ENCODE assay signal across 33 cellular contexts in genomic region chr3:13253208-13253937, GRCh38.
"Had no signal": no experiment of that assay in that cellular context is flagged by ENCODE, and none has a peak within 500 bp of the region (broad histone marks: within the 10 kb centered on the region; RNA-seq: fewer than 3 reads in every experiment).

No MANE protein-coding gene starts in this region.

- ATAC-seq: activated CD8-positive, alpha-beta T cell treated with anti-CD3 and anti-CD28 coated beads for 36 hours; activated naive CD4-positive, alpha-beta T cell treated with anti-CD3 and anti-CD28 coated beads, Interleukin-2, amount 50 U/mL, for 72 hours; activated T-cell treated with anti-CD3 and anti-CD28 coated beads, Interleukin-2, amount 50 U/mL, for 4 hours; activated T-cell treated with anti-CD3 and anti-CD28 coated beads, Interleukin-2, amount 50 U/mL, for 72 hours; activated T-helper 17 cell treated with anti-CD3 and anti-CD28 coated beads, Interleukin-2, amount 50 U/mL, for 72 hours; body of pancreas had no signal

- H3K9me3 ChIP-seq: body of pancreas, breast epithelium had no signal

- H3K27me3 ChIP-seq: body of pancreas, brain microvascular endothelial cell, breast epithelium had no signal

- DNase-seq: activated B cell treated with CpG ODN at 0.5 μM for 24 hours; activated CD4-positive, alpha-beta memory T cell treated with anti-CD3 and anti-CD28 coated beads for 36 hours; activated CD4-positive, alpha-beta T cell treated with anti-CD3 and anti-CD28 coated beads for 4 hours; activated CD4-positive, alpha-beta T cell treated with anti-CD3 and anti-CD28 coated beads, Interleukin-2, amount 10 ng/mL, durations not matched to agents 24 days and 14 days; activated CD4-positive, alpha-beta T cell treated with anti-CD3 and anti-CD28 coated beads, Interleukin-2, amount 50 U/mL, for 1 hour; activated CD4-positive, alpha-beta T cell treated with anti-CD3 and anti-CD28 coated beads, Interleukin-2, amount 50 U/mL, for 4 hours; activated CD4-positive, CD25-positive, alpha-beta regulatory T cell treated with anti-CD3 and anti-CD28 coated beads, Interleukin-2, amount 50 U/mL, for 72 hours; activated CD8-positive, alpha-beta memory T cell treated with anti-CD3 and anti-CD28 coated beads, Interleukin-2, amount 50 U/mL, for 4 hours; activated CD8-positive, alpha-beta T cell treated with anti-CD3 and anti-CD28 coated beads for 36 hours; activated effector memory CD4-positive, alpha-beta T cell treated with anti-CD3 and anti-CD28 coated beads, Interleukin-2, amount 50 U/mL, for 16 hours; activated gamma-delta T cell treated with Interleukin-2 at 50 U/mL for 16 hours; activated naive CD4-positive, alpha-beta T cell; activated naive CD4-positive, alpha-beta T cell treated with anti-CD3 and anti-CD28 coated beads for 36 hours; activated naive CD4-positive, alpha-beta T cell treated with anti-CD3 and anti-CD28 coated beads, Interleukin-2, amount 50 U/mL, for 16 hours; activated naive CD8-positive, alpha-beta T cell treated with anti-CD3 and anti-CD28 coated beads for 36 hours; activated T-cell treated with anti-CD3 and anti-CD28 coated beads for 4 hours; activated T-cell treated with anti-CD3 and anti-CD28 coated beads, Interleukin-2, amount 50 U/mL, for 1 hour; activated T-cell treated with anti-CD3 and anti-CD28 coated beads, Interleukin-2, amount 50 U/mL, for 4 hours; activated T-cell treated with anti-CD3 and anti-CD28 coated beads, Interleukin-2, amount 50 U/mL, for 72 hours; amygdala; anterior cingulate cortex; body of pancreas; brain microvascular endothelial cell; central memory CD4-positive, alpha-beta T cell; T-helper 1 cell; T-helper 2 cell; T-helper 9 cell had no signal

- FAIRE-seq: astrocyte, TTC549 had no signal

- H3K4me1 ChIP-seq: body of pancreas, breast epithelium had no signal

- H3K4me3 ChIP-seq: body of pancreas, breast epithelium had no signal

- H3K27ac ChIP-seq: body of pancreas, brain microvascular endothelial cell, breast epithelium, VCaP had no signal

- H3K36me3 ChIP-seq: brain microvascular endothelial cell, breast epithelium had no signal
